Comparison of ENCODE assay signal across 1 cellular context in genomic region chr22:38314992-38315800, GRCh38.
A peak's percentile ranks its signal among the peaks of the same experiment; 100 is the strongest.
TF ChIP-seq lines count a peak whose summit lies in the region.

No MANE protein-coding gene starts in this region.

TF ChIP-seq in HepG2, 621 proteins besides CTCF, POLR2A, EP300 and RAD21 (continued from another document and continues in another):
- TF ChIP-seq FOXP4 (CRISPR knock-in tag; IDR thresholded peaks at IDR 0.05) (peak; percentile 79; the same call in 1 of the 2 replicates), LCORL (IDR thresholded peaks at IDR 0.05) (no peak), LCORL (CRISPR knock-in tag; IDR thresholded peaks at IDR 0.05) (0 out of 2 replicates have a peak, but pooled peaks have one; percentile 60), TEF (CRISPR knock-in tag; IDR thresholded peaks at IDR 0.05) (no peak), PHF5A (CRISPR knock-in tag; IDR thresholded peaks at IDR 0.05; ENCODE audit: low read depth, unreplicated experiment) (no peak), GABPB1 (CRISPR knock-in tag; IDR thresholded peaks at IDR 0.05) (peak; percentile 24; the same call in 1 of the 2 replicates), CHCHD3 (CRISPR knock-in tag; IDR thresholded peaks at IDR 0.05) (no peak), JDP2 (CRISPR knock-in tag; IDR thresholded peaks at IDR 0.05; ENCODE audit: borderline replicate concordance) (no peak), ZSCAN9 (CRISPR knock-in tag; IDR thresholded peaks at IDR 0.05; ENCODE audit: borderline replicate concordance) (peak; percentile 62; the same call in 1 of the 2 replicates), MXD4 (CRISPR knock-in tag; IDR thresholded peaks at IDR 0.05) (no peak), DBP (CRISPR knock-in tag; IDR thresholded peaks at IDR 0.05; ENCODE audit: not compliant biosample characterization) (no peak), ELF3 (CRISPR knock-in tag; IDR thresholded peaks at IDR 0.05) (peak; percentile 55; the same call in 1 of the 2 replicates), FOXC1 (CRISPR knock-in tag; IDR thresholded peaks at IDR 0.05; ENCODE audit: borderline replicate concordance) (peak; percentile 35; the same call in 1 of the 2 replicates), UBTF (CRISPR knock-in tag; IDR thresholded peaks at IDR 0.05) (peak; percentile 46; the same call in 1 of the 2 replicates), SMARCE1 (IDR thresholded peaks at IDR 0.05; ENCODE audit: borderline replicate concordance) (no peak), SAP130 (CRISPR knock-in tag; IDR thresholded peaks at IDR 0.05; ENCODE audit: low read depth) (peak; percentile 59; the same call in 1 of the 2 replicates), NFATC3 (CRISPR knock-in tag; IDR thresholded peaks at IDR 0.05) (no peak), SALL1 (CRISPR knock-in tag; IDR thresholded peaks at IDR 0.05) (0 out of 2 replicates have a peak, but pooled peaks have one; percentile 44), ZSCAN30 (CRISPR knock-in tag; IDR thresholded peaks at IDR 0.05) (no peak), BRD4 (CRISPR knock-in tag; IDR thresholded peaks at IDR 0.05) (no peak), ZNF709 (CRISPR knock-in tag; IDR thresholded peaks at IDR 0.05) (no peak), ARID4A (CRISPR knock-in tag; IDR thresholded peaks at IDR 0.05; ENCODE audit: borderline replicate concordance) (peak; percentile 55; the same call in 1 of the 2 replicates), REXO4 (CRISPR knock-in tag; IDR thresholded peaks at IDR 0.05; ENCODE audit: borderline replicate concordance) (no peak), ZNF710 (CRISPR knock-in tag; IDR thresholded peaks at IDR 0.05; ENCODE audit: borderline replicate concordance) (0 out of 2 replicates have a peak, but pooled peaks have one; percentile 28), MAFK (conservative IDR thresholded peaks at IDR 0.05 in 1 of 2, IDR thresholded peaks at IDR 0.05 in 1 of 2; ENCODE audit: low read length in 2 of 2) (no peak), ZNF274 (CRISPR knock-in tag; IDR thresholded peaks at IDR 0.05) (peak; percentile 32; the same call in 1 of the 2 replicates), PHF8 (CRISPR knock-in tag; IDR thresholded peaks at IDR 0.05) (no peak), KDM5B (CRISPR knock-in tag; IDR thresholded peaks at IDR 0.05; ENCODE audit: borderline replicate concordance) (peak; percentile 38; the same call in 1 of the 2 replicates), ZEB1 (IDR thresholded peaks at IDR 0.05; ENCODE audit: insufficient replicate concordance, low read depth) (no peak), SP4 (CRISPR knock-in tag; IDR thresholded peaks at IDR 0.05) (peak; percentile 32; the same call in 1 of the 2 replicates), PRDM10 (CRISPR knock-in tag; IDR thresholded peaks at IDR 0.05; ENCODE audit: low read depth) (peak; percentile 92), MNT (IDR thresholded peaks at IDR 0.05) (no peak), HNF4A (CRISPR knock-in tag; IDR thresholded peaks at IDR 0.05) (peak; percentile 37; the same call in 1 of the 2 replicates), MED1 (CRISPR knock-in tag; IDR thresholded peaks at IDR 0.05) (peak; percentile 63), SMAD3 (CRISPR knock-in tag; IDR thresholded peaks at IDR 0.05) (no peak), TEAD3 (CRISPR knock-in tag; optimal IDR thresholded peaks at IDR 0.05; ENCODE audit: borderline replicate concordance) (peak; percentile 27), HMGA1 (CRISPR knock-in tag; conservative IDR thresholded peaks at IDR 0.05) (no peak), HHEX (CRISPR knock-in tag; IDR thresholded peaks at IDR 0.05) (no peak), TAF15 (IDR thresholded peaks at IDR 0.05; ENCODE audit: low read depth, low read length, poor library complexity, severe bottlenecking) (no peak), ZNF367 (CRISPR knock-in tag; IDR thresholded peaks at IDR 0.05; ENCODE audit: borderline replicate concordance) (no peak), NR2F6 (IDR thresholded peaks at IDR 0.05) (no peak), NR2F6 (CRISPR knock-in tag; IDR thresholded peaks at IDR 0.05) (peak; percentile 36; the same call in 1 of the 2 replicates), ZNF432 (CRISPR knock-in tag; IDR thresholded peaks at IDR 0.05; ENCODE audit: borderline replicate concordance) (no peak), FOSL2 (CRISPR knock-in tag; IDR thresholded peaks at IDR 0.05) (no peak), ZFP90 (CRISPR knock-in tag; IDR thresholded peaks at IDR 0.05; ENCODE audit: borderline replicate concordance) (no peak), ZGPAT (CRISPR knock-in tag; IDR thresholded peaks at IDR 0.05) (peak; percentile 65)
